In genomic region chr7:92641921-92642511, GRCh38 we compare ENCODE assay signal across 8 cellular contexts. TPM values are rescaled to one million over a fixed set of nuclear protein-coding genes. Genes with fewer than 3 reads are reported as not detected.
DNase-seq lines count a peak whose midpoint lies in the region; ATAC-seq and TF ChIP-seq lines count a peak whose summit lies in the region.

No MANE protein-coding gene starts in this region.

- H3K4me1 Mint-ChIP-seq in activated CD8-positive, alpha-beta T cell treated with anti-CD3 and anti-CD28 coated beads for 36 hours (ENCODE audit: low read depth): peaks cover 86% of the 10 kb centered on the region

- peak overlapping the region; percentile 41 to 88 (median 78) for H3K4me2 ChIP-seq in BLaER1 treated with 17β-estradiol and CSF1 and Interleukin-3, amounts not matched to agents 10 nM and 100 nM

- 89 to 90% (median 89%) methylated on average over 4 of the region's 4 CpGs for WGBS in psoas muscle, 3 donors

- CTCF ChIA-PET in activated CD8-positive, alpha-beta T cell treated with anti-CD3 and anti-CD28 coated beads for 36 hours (lab: Charles Lee): interaction anchor here (0.7 to 3.1 kb wide), 3 partner anchors 10 to 191 kb away, joined by 3 to 9 read pairs (median 3); no protein-coding TSS in a partner anchor

- H3K4me1 ChIP-seq in BLaER1 treated with 17β-estradiol and CSF1 and Interleukin-3, amounts not matched to agents 10 nM and 100 nM: peaks cover 83 to 100% (median 95%) of the 10 kb centered on the region in 10 experiments
- peaks cover 11% of the 10 kb centered on the region for H3K4me1 ChIP-seq in psoas muscle

- H3K27ac ChIP-seq in BLaER1 treated with 17β-estradiol and CSF1 and Interleukin-3, amounts not matched to agents 10 nM and 100 nM: peak overlapping the region in 10 of 11 experiments; percentile 28 to 82 (median 72); a peak in 19 of 22 replicates
- H3K27ac ChIP-seq in dorsolateral prefrontal cortex (peak overlapping the region in 4 of 59 donors; percentile 4 to 41 (median 14)), psoas muscle (no peak overlapping the region)

- TF ChIP-seq CTCF in activated CD8-positive, alpha-beta T cell treated with anti-CD3 and anti-CD28 coated beads for 36 hours (IDR thresholded peaks at IDR 0.05): no peak
- TF ChIP-seq CTCF in dorsolateral prefrontal cortex (IDR thresholded peaks at IDR 0.05 in 54 of 56, conservative IDR thresholded peaks at IDR 0.05 in 2 of 56; ENCODE audit: low read depth in 1 of 56, partially characterized antibody in 56 of 56) (no peak), psoas muscle (IDR thresholded peaks at IDR 0.05) (no peak)

- H4K20me1 ChIP-seq in BLaER1 treated with 17β-estradiol and CSF1 and Interleukin-3, amounts not matched to agents 10 nM and 100 nM: no peaks in the 10 kb centered on the region

- no peak overlapping the region for H3K4me3 ChIP-seq in BLaER1 treated with 17β-estradiol and CSF1 and Interleukin-3, amounts not matched to agents 10 nM and 100 nM
- H3K4me3 ChIP-seq in dorsolateral prefrontal cortex (no peak overlapping the region), psoas muscle (no peak overlapping the region)

- intact Hi-C loops in activated CD8-positive, alpha-beta T cell treated with anti-CD3 and anti-CD28 coated beads for 36 hours (cut with micrococcal nuclease): loop anchor here (1.0 to 5.0 kb wide), 2 partner anchors 66 to 260 kb away; no protein-coding TSS in a partner anchor
- intact Hi-C loops in dorsolateral prefrontal cortex (cut with DNase I): no loop called here
- intact Hi-C loops in psoas muscle (cut with DNase I): no loop called here

- H3K36me3 ChIP-seq in BLaER1 treated with 17β-estradiol and CSF1 and Interleukin-3, amounts not matched to agents 10 nM and 100 nM: peaks cover 0 to 8% (median 0%) of the 10 kb centered on the region in 11 experiments; a peak in 2 of 22 replicates
- H3K36me3 ChIP-seq in psoas muscle (ENCODE audit: insufficient read depth in 1 of 2, low read depth in 1 of 2): no peaks in the 10 kb centered on the region

- no peaks in the 10 kb centered on the region for H3K27me3 Mint-ChIP-seq in activated CD8-positive, alpha-beta T cell treated with anti-CD3 and anti-CD28 coated beads for 36 hours

- ATAC-seq in GM21360 (IDR thresholded peaks at IDR 0.05; ENCODE audit: unreplicated experiment) (peak; percentile 91), HG03565 (IDR thresholded peaks at IDR 0.05; ENCODE audit: unreplicated experiment) (peak; percentile 73), psoas muscle (no peak)
- ATAC-seq in activated CD8-positive, alpha-beta T cell treated with anti-CD3 and anti-CD28 coated beads for 36 hours: peak; percentile 71

- POLR2A ChIA-PET in activated CD8-positive, alpha-beta T cell treated with anti-CD3 and anti-CD28 coated beads for 36 hours (lab: Charles Lee): interaction anchor here (0.6 to 3.4 kb wide), 8 partner anchors 11 to 194 kb away, joined by 3 to 13 read pairs (median 4); partner anchors contain the start of gene CDK6

- H3K4me3 Mint-ChIP-seq in activated CD8-positive, alpha-beta T cell treated with anti-CD3 and anti-CD28 coated beads for 36 hours: peak overlapping the region; percentile 9

- H3K27ac Mint-ChIP-seq in activated CD8-positive, alpha-beta T cell treated with anti-CD3 and anti-CD28 coated beads for 36 hours: peak overlapping the region; percentile 92

- peak; percentile 87 for DNase-seq in activated CD8-positive, alpha-beta T cell treated with anti-CD3 and anti-CD28 coated beads for 36 hours
- peak; percentile 18 for DNase-seq in hepatic stellate cell (ENCODE audit: low spot score)
- no peak for DNase-seq in NCI-H1694 (lab: John Stamatoyannopoulos, UW)
- DNase-seq in dorsolateral prefrontal cortex: no peak
- no peak for DNase-seq in psoas muscle

- peaks cover 54% of the 10 kb centered on the region for H3K36me3 Mint-ChIP-seq in activated CD8-positive, alpha-beta T cell treated with anti-CD3 and anti-CD28 coated beads for 36 hours (ENCODE audit: low read depth)

- H3K9me3 Mint-ChIP-seq in activated CD8-positive, alpha-beta T cell treated with anti-CD3 and anti-CD28 coated beads for 36 hours: no peaks in the 10 kb centered on the region

- H3K9ac ChIP-seq in BLaER1 treated with 17β-estradiol and CSF1 and Interleukin-3, amounts not matched to agents 10 nM and 100 nM: peak overlapping the region in 7 of 11 experiments; percentile 0 to 40 (median 31); a peak in 10 of 22 replicates

- no peaks in the 10 kb centered on the region for H3K27me3 ChIP-seq in BLaER1 treated with 17β-estradiol and CSF1 and Interleukin-3, amounts not matched to agents 10 nM and 100 nM
- no peaks in the 10 kb centered on the region for H3K27me3 ChIP-seq in dorsolateral prefrontal cortex
- no peaks in the 10 kb centered on the region for H3K27me3 ChIP-seq in psoas muscle (ENCODE audit: insufficient read depth in 3 of 3, low read length in 2 of 3)

- peaks cover 0 to 10% (median 0%) of the 10 kb centered on the region in 11 experiments; a peak in 5 of 22 replicates for H3K9me3 ChIP-seq in BLaER1 treated with 17β-estradiol and CSF1 and Interleukin-3, amounts not matched to agents 10 nM and 100 nM (replicated peaks in 1 of 11)
- H3K9me3 ChIP-seq in psoas muscle: no peaks in the 10 kb centered on the region

RNA-seq across cellular contexts. Expression of gene FAM133B, which starts 51.8 kb away (rescaled TPM):
- total RNA-seq in activated CD8-positive, alpha-beta T cell treated with anti-CD3 and anti-CD28 coated beads for 36 hours: 10 to 100 TPM; 27.9 to 30.3 TPM
- total RNA-seq in dorsolateral prefrontal cortex (10 to 100 TPM; 23.1 to 48.5 (median 32.7) TPM), psoas muscle (10 to 100 TPM in 2 of 4 donors, 1 to 10 TPM in 2; 9.1 to 16.3 (median 11.1) TPM)
- polyA plus RNA-seq in psoas muscle: 10 to 100 TPM; 16.3 to 23.1 (median 17.4) TPM

Comparison
In these comparisons a context has a peak if more than half of its experiments do, and no peak if none do; other contexts are left out.
1. ATAC-seq: peak in GM21360 (single experiment), HG03565 (single experiment) and activated CD8-positive, alpha-beta T cell treated with anti-CD3 and anti-CD28 coated beads for 36 hours (single experiment); none in psoas muscle (0 of 4).
2. DNase-seq: peak in activated CD8-positive, alpha-beta T cell treated with anti-CD3 and anti-CD28 coated beads for 36 hours (single experiment) and hepatic stellate cell (single experiment); none in NCI-H1694 (single experiment), dorsolateral prefrontal cortex (0 of 10) and psoas muscle (0 of 2).